ENCODE assay signal across 2 cellular contexts in genomic region chr6:31652925-31653724, GRCh38.
TF ChIP-seq lines count a peak whose summit lies in the region.

No MANE protein-coding gene starts in this region.

TF ChIP-seq in IMR-90, 13 proteins besides CTCF, POLR2A, EP300 and RAD21 (continued from another document):
- no peak for TF ChIP-seq SMC3 (IDR thresholded peaks at IDR 0.05; ENCODE audit: low read depth, low read length)

TF ChIP-seq in liver, 16 proteins besides CTCF, POLR2A, EP300 and RAD21 (continued from another document):
- peak; percentile 11 for TF ChIP-seq ZBTB33 (IDR thresholded peaks at IDR 0.05)
- TF ChIP-seq FOXA1 (IDR thresholded peaks at IDR 0.05) = no peak
- TF ChIP-seq REST (IDR thresholded peaks at IDR 0.05) = peak; percentile 78
- TF ChIP-seq MAX (IDR thresholded peaks at IDR 0.05) = peak; percentile 5
- TF ChIP-seq YY1 (IDR thresholded peaks at IDR 0.05) = peak; percentile 89
- no peak for TF ChIP-seq HNF4G (IDR thresholded peaks at IDR 0.05)
- peak in 1 of 2 donors; percentile 65 for TF ChIP-seq HNF4A (conservative IDR thresholded peaks at IDR 0.05)
- TF ChIP-seq FOXA2 (IDR thresholded peaks at IDR 0.05) = no peak
- no peak for TF ChIP-seq JUND (IDR thresholded peaks at IDR 0.05)
- TF ChIP-seq ATF3 (IDR thresholded peaks at IDR 0.05) = no peak
- TF ChIP-seq EGR1 (IDR thresholded peaks at IDR 0.05; ENCODE audit: low read depth in 2 of 2) = peak; percentile 62 to 66
- TF ChIP-seq RXRA (IDR thresholded peaks at IDR 0.05) = peak; percentile 71 to 81
- peak; percentile 89 for TF ChIP-seq SP1 (IDR thresholded peaks at IDR 0.05)
